1 cellular context compared by ENCODE assay signal in the genomic region with DNA sequence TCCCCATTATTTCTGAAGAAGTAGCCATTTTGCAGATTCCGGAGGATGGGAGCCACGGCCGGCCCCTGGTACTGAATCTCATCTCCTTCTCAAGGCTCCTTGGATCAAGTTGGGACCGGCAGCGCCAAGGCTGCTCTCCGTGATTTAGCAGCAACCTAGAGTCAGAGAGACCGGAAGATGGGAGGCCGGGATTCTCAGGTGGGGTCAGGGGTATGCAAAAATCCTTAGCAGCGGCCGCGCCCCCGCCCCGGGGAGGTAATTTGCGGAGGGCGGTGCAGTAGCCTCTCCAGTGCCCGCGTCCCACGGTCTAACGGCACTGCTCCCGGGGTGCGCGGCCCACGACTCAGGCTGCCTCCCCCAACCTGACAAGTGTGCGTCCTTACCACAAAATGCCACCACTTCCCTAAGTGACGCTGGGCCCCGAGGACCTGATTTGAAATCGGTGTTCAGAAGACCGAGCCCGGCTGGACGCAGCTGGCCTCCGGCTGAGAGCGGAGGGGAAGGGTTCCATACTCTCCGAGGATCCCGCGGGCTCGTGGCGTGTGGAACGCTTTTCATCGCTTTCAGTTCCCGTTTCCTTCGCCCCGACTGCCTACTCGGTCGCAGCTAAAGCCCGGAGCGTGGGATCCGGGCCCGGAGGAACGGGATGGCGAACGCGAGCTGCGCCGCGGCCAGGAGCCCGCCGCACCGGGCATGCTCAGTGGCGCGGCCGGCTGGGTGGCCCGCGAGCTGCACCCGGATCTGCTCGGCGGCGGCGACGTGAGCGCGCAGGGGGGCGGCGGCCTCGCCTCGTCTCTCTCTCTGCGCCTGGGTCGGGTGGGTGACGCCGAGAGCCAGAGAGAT.
A peak's percentile ranks its signal among the peaks of the same experiment; 100 is the strongest.
TF ChIP-seq lines count a peak whose summit lies in the region.

A gene with protein sequence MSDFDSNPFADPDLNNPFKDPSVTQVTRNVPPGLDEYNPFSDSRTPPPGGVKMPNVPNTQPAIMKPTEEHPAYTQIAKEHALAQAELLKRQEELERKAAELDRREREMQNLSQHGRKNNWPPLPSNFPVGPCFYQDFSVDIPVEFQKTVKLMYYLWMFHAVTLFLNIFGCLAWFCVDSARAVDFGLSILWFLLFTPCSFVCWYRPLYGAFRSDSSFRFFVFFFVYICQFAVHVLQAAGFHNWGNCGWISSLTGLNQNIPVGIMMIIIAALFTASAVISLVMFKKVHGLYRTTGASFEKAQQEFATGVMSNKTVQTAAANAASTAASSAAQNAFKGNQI (plus strand): TSS at position 787 of the 843 bp plus-strand sequence. CDS start 55 bp downstream, at position 842.

TF ChIP-seq in HepG2, 621 proteins besides CTCF, POLR2A, EP300 and RAD21 (continued from another document and continues in another):
- TF ChIP-seq, protein P1, sequence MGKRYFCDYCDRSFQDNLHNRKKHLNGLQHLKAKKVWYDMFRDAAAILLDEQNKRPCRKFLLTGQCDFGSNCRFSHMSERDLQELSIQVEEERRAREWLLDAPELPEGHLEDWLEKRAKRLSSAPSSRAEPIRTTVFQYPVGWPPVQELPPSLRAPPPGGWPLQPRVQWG (CRISPR knock-in tag; IDR thresholded peaks at IDR 0.05; ENCODE audit: borderline replicate concordance, low read depth) = no peak
- TF ChIP-seq, protein P2, sequence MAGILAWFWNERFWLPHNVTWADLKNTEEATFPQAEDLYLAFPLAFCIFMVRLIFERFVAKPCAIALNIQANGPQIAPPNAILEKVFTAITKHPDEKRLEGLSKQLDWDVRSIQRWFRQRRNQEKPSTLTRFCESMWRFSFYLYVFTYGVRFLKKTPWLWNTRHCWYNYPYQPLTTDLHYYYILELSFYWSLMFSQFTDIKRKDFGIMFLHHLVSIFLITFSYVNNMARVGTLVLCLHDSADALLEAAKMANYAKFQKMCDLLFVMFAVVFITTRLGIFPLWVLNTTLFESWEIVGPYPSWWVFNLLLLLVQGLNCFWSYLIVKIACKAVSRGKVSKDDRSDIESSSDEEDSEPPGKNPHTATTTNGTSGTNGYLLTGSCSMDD (CRISPR knock-in tag; IDR thresholded peaks at IDR 0.05) = no peak
- TF ChIP-seq CREM (IDR thresholded peaks at IDR 0.05) (0 out of 2 replicates have a peak, but pooled peaks have one; percentile 23), CREM (CRISPR knock-in tag; IDR thresholded peaks at IDR 0.05) (no peak), MATR3 (CRISPR knock-in tag; IDR thresholded peaks at IDR 0.05) (no peak), KDM2A (CRISPR knock-in tag; IDR thresholded peaks at IDR 0.05; ENCODE audit: borderline replicate concordance, low read depth) (peak; percentile 92), JUND (CRISPR knock-in tag; IDR thresholded peaks at IDR 0.05) (no peak), MXI1 (IDR thresholded peaks at IDR 0.05; ENCODE audit: borderline replicate concordance, low read depth, low read length) (peak; percentile 51; the same call in 1 of the 3 replicates), PHF8 (CRISPR knock-in tag; IDR thresholded peaks at IDR 0.05) (peak; percentile 91), ZNF552 (CRISPR knock-in tag; IDR thresholded peaks at IDR 0.05; ENCODE audit: borderline replicate concordance) (no peak), GFI1 (CRISPR knock-in tag; IDR thresholded peaks at IDR 0.05; ENCODE audit: borderline replicate concordance) (peak; percentile 74), ZNF556 (CRISPR knock-in tag; IDR thresholded peaks at IDR 0.05; ENCODE audit: borderline replicate concordance) (peak; percentile 62; the same call in 1 of the 2 replicates), ZNF547 (CRISPR knock-in tag; IDR thresholded peaks at IDR 0.05) (peak; percentile 38; the same call in 1 of the 2 replicates), ZNF773 (CRISPR knock-in tag; IDR thresholded peaks at IDR 0.05; ENCODE audit: borderline replicate concordance) (0 out of 2 replicates have a peak, but pooled peaks have one; percentile 40), ZMYM4 (CRISPR knock-in tag; IDR thresholded peaks at IDR 0.05) (peak; percentile 92), AGO2 (optimal IDR thresholded peaks at IDR 0.05; ENCODE audit: low read depth, low read length) (no peak), XRCC5 (optimal IDR thresholded peaks at IDR 0.05; ENCODE audit: low read length) (peak; percentile 87), ADNP (CRISPR knock-in tag; IDR thresholded peaks at IDR 0.05) (peak; percentile 77; the same call in 1 of the 2 replicates), BHLHE40 (IDR thresholded peaks at IDR 0.05; ENCODE audit: low read length) (peak; percentile 9; the same call in 1 of the 2 replicates), TARDBP (CRISPR knock-in tag; IDR thresholded peaks at IDR 0.05) (peak; percentile 47; the same call in 1 of the 2 replicates), HMG20A (CRISPR knock-in tag; IDR thresholded peaks at IDR 0.05; ENCODE audit: borderline replicate concordance) (no peak), SAFB2 (CRISPR knock-in tag; IDR thresholded peaks at IDR 0.05; ENCODE audit: borderline replicate concordance, low read depth) (no peak; the same call in 1 of the 2 replicates), ZSCAN12 (CRISPR knock-in tag; IDR thresholded peaks at IDR 0.05) (0 out of 2 replicates have a peak, but pooled peaks have one; percentile 20)
- TF ChIP-seq, protein P3, sequence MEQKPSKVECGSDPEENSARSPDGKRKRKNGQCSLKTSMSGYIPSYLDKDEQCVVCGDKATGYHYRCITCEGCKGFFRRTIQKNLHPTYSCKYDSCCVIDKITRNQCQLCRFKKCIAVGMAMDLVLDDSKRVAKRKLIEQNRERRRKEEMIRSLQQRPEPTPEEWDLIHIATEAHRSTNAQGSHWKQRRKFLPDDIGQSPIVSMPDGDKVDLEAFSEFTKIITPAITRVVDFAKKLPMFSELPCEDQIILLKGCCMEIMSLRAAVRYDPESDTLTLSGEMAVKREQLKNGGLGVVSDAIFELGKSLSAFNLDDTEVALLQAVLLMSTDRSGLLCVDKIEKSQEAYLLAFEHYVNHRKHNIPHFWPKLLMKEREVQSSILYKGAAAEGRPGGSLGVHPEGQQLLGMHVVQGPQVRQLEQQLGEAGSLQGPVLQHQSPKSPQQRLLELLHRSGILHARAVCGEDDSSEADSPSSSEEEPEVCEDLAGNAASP (CRISPR knock-in tag; IDR thresholded peaks at IDR 0.05; ENCODE audit: borderline replicate concordance) = no peak
- TF ChIP-seq, protein P4, sequence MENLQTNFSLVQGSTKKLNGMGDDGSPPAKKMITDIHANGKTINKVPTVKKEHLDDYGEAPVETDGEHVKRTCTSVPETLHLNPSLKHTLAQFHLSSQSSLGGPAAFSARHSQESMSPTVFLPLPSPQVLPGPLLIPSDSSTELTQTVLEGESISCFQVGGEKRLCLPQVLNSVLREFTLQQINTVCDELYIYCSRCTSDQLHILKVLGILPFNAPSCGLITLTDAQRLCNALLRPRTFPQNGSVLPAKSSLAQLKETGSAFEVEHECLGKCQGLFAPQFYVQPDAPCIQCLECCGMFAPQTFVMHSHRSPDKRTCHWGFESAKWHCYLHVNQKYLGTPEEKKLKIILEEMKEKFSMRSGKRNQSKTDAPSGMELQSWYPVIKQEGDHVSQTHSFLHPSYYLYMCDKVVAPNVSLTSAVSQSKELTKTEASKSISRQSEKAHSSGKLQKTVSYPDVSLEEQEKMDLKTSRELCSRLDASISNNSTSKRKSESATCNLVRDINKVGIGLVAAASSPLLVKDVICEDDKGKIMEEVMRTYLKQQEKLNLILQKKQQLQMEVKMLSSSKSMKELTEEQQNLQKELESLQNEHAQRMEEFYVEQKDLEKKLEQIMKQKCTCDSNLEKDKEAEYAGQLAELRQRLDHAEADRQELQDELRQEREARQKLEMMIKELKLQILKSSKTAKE (CRISPR knock-in tag; IDR thresholded peaks at IDR 0.05; ENCODE audit: borderline replicate concordance) = 0 out of 2 replicates have a peak, but pooled peaks have one; percentile 13
- TF ChIP-seq, protein P5, sequence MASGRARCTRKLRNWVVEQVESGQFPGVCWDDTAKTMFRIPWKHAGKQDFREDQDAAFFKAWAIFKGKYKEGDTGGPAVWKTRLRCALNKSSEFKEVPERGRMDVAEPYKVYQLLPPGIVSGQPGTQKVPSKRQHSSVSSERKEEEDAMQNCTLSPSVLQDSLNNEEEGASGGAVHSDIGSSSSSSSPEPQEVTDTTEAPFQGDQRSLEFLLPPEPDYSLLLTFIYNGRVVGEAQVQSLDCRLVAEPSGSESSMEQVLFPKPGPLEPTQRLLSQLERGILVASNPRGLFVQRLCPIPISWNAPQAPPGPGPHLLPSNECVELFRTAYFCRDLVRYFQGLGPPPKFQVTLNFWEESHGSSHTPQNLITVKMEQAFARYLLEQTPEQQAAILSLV (CRISPR knock-in tag; IDR thresholded peaks at IDR 0.05; ENCODE audit: borderline replicate concordance) = peak; percentile 26; the same call in 1 of the 2 replicates
- TF ChIP-seq, protein P6, sequence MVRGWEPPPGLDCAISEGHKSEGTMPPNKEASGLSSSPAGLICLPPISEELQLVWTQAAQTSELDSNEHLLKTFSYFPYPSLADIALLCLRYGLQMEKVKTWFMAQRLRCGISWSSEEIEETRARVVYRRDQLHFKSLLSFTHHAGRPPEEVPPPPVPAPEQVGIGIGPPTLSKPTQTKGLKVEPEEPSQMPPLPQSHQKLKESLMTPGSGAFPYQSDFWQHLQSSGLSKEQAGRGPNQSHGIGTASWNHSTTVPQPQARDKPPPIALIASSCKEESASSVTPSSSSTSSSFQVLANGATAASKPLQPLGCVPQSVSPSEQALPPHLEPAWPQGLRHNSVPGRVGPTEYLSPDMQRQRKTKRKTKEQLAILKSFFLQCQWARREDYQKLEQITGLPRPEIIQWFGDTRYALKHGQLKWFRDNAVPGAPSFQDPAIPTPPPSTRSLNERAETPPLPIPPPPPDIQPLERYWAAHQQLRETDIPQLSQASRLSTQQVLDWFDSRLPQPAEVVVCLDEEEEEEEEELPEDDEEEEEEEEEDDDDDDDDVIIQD (CRISPR knock-in tag; IDR thresholded peaks at IDR 0.05; ENCODE audit: low read depth) = peak; percentile 29; the same call in 1 of the 2 replicates
- TF ChIP-seq, protein P7, sequence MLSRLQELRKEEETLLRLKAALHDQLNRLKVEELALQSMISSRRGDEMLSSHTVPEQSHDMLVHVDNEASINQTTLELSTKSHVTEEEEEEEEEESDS (CRISPR knock-in tag; IDR thresholded peaks at IDR 0.05; ENCODE audit: borderline replicate concordance) = peak; percentile 97
- TF ChIP-seq, protein P8, sequence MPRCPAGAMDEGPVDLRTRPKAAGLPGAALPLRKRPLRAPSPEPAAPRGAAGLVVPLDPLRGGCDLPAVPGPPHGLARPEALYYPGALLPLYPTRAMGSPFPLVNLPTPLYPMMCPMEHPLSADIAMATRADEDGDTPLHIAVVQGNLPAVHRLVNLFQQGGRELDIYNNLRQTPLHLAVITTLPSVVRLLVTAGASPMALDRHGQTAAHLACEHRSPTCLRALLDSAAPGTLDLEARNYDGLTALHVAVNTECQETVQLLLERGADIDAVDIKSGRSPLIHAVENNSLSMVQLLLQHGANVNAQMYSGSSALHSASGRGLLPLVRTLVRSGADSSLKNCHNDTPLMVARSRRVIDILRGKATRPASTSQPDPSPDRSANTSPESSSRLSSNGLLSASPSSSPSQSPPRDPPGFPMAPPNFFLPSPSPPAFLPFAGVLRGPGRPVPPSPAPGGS (CRISPR knock-in tag; IDR thresholded peaks at IDR 0.05) = peak; percentile 46; the same call in 1 of the 2 replicates
- TF ChIP-seq, protein P9, sequence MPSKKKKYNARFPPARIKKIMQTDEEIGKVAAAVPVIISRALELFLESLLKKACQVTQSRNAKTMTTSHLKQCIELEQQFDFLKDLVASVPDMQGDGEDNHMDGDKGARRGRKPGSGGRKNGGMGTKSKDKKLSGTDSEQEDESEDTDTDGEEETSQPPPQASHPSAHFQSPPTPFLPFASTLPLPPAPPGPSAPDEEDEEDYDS (CRISPR knock-in tag; IDR thresholded peaks at IDR 0.05) = peak; percentile 46; the same call in 1 of the 2 replicates
- TF ChIP-seq, protein P10, sequence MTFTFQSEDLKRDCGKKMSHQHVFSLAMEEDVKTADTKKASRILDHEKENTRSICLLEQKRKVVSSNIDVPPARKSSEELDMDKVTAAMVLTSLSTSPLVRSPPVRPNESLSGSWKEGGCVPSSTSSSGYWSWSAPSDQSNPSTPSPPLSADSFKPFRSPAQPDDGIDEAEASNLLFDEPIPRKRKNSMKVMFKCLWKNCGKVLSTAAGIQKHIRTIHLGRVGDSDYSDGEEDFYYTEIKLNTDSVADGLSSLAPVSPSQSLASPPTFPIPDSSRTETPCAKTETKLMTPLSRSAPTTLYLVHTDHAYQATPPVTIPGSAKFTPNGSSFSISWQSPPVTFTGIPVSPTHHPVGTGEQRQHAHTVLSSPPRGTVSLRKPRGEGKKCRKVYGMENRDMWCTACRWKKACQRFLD (CRISPR knock-in tag; IDR thresholded peaks at IDR 0.05; ENCODE audit: borderline replicate concordance) = 0 out of 2 replicates have a peak, but pooled peaks have one; percentile 28
- TF ChIP-seq, protein P11, sequence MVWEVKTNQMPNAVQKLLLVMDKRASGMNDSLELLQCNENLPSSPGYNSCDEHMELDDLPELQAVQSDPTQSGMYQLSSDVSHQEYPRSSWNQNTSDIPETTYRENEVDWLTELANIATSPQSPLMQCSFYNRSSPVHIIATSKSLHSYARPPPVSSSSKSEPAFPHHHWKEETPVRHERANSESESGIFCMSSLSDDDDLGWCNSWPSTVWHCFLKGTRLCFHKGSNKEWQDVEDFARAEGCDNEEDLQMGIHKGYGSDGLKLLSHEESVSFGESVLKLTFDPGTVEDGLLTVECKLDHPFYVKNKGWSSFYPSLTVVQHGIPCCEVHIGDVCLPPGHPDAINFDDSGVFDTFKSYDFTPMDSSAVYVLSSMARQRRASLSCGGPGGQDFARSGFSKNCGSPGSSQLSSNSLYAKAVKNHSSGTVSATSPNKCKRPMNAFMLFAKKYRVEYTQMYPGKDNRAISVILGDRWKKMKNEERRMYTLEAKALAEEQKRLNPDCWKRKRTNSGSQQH (CRISPR knock-in tag; IDR thresholded peaks at IDR 0.05; ENCODE audit: low read depth) = peak; percentile 80; the same call in 1 of the 2 replicates
- TF ChIP-seq, protein P12, sequence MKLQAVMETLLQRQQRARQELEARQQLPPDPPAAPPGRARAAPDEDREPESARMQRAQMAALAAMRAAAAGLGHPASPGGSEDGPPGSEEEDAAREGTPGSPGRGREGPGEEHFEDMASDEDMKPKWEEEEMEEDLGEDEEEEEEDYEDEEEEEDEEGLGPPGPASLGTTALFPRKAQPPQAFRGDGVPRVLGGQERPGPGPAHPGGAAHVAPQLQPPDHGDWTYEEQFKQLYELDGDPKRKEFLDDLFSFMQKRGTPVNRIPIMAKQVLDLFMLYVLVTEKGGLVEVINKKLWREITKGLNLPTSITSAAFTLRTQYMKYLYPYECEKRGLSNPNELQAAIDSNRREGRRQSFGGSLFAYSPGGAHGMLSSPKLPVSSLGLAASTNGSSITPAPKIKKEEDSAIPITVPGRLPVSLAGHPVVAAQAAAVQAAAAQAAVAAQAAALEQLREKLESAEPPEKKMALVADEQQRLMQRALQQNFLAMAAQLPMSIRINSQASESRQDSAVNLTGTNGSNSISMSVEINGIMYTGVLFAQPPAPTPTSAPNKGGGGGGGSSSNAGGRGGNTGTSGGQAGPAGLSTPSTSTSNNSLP (IDR thresholded peaks at IDR 0.05; ENCODE audit: low read depth, low read length) = no peak
- TF ChIP-seq, protein P13, sequence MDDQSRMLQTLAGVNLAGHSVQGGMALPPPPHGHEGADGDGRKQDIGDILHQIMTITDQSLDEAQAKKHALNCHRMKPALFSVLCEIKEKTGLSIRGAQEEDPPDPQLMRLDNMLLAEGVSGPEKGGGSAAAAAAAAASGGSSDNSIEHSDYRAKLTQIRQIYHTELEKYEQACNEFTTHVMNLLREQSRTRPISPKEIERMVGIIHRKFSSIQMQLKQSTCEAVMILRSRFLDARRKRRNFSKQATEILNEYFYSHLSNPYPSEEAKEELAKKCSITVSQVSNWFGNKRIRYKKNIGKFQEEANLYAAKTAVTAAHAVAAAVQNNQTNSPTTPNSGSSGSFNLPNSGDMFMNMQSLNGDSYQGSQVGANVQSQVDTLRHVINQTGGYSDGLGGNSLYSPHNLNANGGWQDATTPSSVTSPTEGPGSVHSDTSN (CRISPR knock-in tag; IDR thresholded peaks at IDR 0.05; ENCODE audit: borderline replicate concordance) = no peak
